1 cellular context compared by ENCODE assay signal in the genomic region with DNA sequence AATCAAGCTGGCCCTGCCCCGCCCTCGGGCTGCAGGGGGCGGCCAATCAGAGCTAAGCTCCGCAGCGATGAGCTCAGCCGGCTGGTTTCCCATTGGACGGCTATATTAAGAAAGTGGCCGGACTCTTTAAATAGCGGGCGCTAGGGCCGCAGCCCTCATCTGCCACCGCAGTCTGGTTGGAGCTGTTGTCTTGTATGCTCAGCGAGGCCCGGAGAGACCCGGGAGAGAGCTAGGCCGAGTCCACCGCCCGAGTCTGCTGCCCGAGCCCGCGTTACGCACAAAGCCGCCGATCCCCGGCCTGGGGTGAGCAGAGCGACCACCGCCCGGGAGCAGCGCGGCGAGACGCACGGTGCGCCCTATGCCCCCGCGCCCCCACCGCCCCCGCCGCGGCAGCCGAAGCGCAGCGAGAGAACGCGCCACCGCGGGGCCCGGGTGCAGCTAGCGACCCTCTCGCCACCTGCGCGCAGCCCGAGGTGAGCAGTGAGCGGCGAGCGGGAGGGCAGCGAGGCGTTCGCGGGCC.
TF ChIP-seq lines count a peak whose summit lies in the region.

A gene (plus strand): TSS at position 158 of the 520 bp plus-strand sequence. CDS start 392 bp downstream, outside the sequence.

TF ChIP-seq in HepG2, 621 proteins besides CTCF, POLR2A, EP300 and RAD21 (continued from another document and continues in another):
- TF ChIP-seq, protein P1, sequence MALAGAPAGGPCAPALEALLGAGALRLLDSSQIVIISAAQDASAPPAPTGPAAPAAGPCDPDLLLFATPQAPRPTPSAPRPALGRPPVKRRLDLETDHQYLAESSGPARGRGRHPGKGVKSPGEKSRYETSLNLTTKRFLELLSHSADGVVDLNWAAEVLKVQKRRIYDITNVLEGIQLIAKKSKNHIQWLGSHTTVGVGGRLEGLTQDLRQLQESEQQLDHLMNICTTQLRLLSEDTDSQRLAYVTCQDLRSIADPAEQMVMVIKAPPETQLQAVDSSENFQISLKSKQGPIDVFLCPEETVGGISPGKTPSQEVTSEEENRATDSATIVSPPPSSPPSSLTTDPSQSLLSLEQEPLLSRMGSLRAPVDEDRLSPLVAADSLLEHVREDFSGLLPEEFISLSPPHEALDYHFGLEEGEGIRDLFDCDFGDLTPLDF (CRISPR knock-in tag; IDR thresholded peaks at IDR 0.05): peak; percentile 78
- TF ChIP-seq CCDC6 (CRISPR knock-in tag; IDR thresholded peaks at IDR 0.05) (no peak; the same call in 1 of the 2 replicates), TSC22D2 (CRISPR knock-in tag; IDR thresholded peaks at IDR 0.05; ENCODE audit: borderline replicate concordance) (peak; percentile 96), YEATS2 (CRISPR knock-in tag; IDR thresholded peaks at IDR 0.05; ENCODE audit: borderline replicate concordance) (peak; percentile 27; the same call in 1 of the 2 replicates), NCOA5 (CRISPR knock-in tag; IDR thresholded peaks at IDR 0.05) (no peak), ZNF644 (CRISPR knock-in tag; IDR thresholded peaks at IDR 0.05; ENCODE audit: low read depth) (no peak), ZNF768 (CRISPR knock-in tag; IDR thresholded peaks at IDR 0.05) (peak; percentile 54; the same call in 1 of the 2 replicates), SAP130 (CRISPR knock-in tag; IDR thresholded peaks at IDR 0.05; ENCODE audit: low read depth) (peak; percentile 91), ZKSCAN8 (CRISPR knock-in tag; IDR thresholded peaks at IDR 0.05; ENCODE audit: borderline replicate concordance) (no peak; the same call in 1 of the 2 replicates), SPEN (CRISPR knock-in tag; IDR thresholded peaks at IDR 0.05; ENCODE audit: low read depth) (peak; percentile 82), YEATS4 (CRISPR knock-in tag; IDR thresholded peaks at IDR 0.05; ENCODE audit: borderline replicate concordance) (peak; percentile 74; the same call in 1 of the 2 replicates), CREB1 (IDR thresholded peaks at IDR 0.05) (no peak), CREB1 (CRISPR knock-in tag; IDR thresholded peaks at IDR 0.05) (no peak; the same call in 1 of the 2 replicates), MAFG (CRISPR knock-in tag; IDR thresholded peaks at IDR 0.05) (peak; percentile 58; the same call in 1 of the 2 replicates), HDAC2 (CRISPR knock-in tag; IDR thresholded peaks at IDR 0.05) (peak; percentile 55; the same call in 1 of the 2 replicates), ZNF792 (CRISPR knock-in tag; IDR thresholded peaks at IDR 0.05) (peak; percentile 94), ZFP36L2 (CRISPR knock-in tag; IDR thresholded peaks at IDR 0.05) (no peak), KLF16 (CRISPR knock-in tag; IDR thresholded peaks at IDR 0.05) (peak in 1 of 2 experiments; percentile 96; a peak in 2 of 4 replicates), ZBTB21 (CRISPR knock-in tag; IDR thresholded peaks at IDR 0.05) (no peak), ZNF510 (CRISPR knock-in tag; IDR thresholded peaks at IDR 0.05; ENCODE audit: low read depth) (peak; percentile 90; the same call in 1 of the 2 replicates), KDM6A (CRISPR knock-in tag; IDR thresholded peaks at IDR 0.05; ENCODE audit: low read depth) (peak; percentile 8; the same call in 1 of the 2 replicates), ZFYVE20 (CRISPR knock-in tag; IDR thresholded peaks at IDR 0.05; ENCODE audit: borderline replicate concordance, low read depth) (peak; percentile 71; the same call in 1 of the 2 replicates), ZNF788 (CRISPR knock-in tag; IDR thresholded peaks at IDR 0.05; ENCODE audit: borderline replicate concordance) (peak; percentile 85; the same call in 1 of the 2 replicates), TMF1 (CRISPR knock-in tag; IDR thresholded peaks at IDR 0.05; ENCODE audit: low read depth) (peak; percentile 95), HOXD1 (CRISPR knock-in tag; IDR thresholded peaks at IDR 0.05) (peak; percentile 81), ZNF567 (CRISPR knock-in tag; IDR thresholded peaks at IDR 0.05; ENCODE audit: borderline replicate concordance) (no peak; the same call in 1 of the 2 replicates), KMT2B (CRISPR knock-in tag; IDR thresholded peaks at IDR 0.05) (peak; percentile 32; the same call in 1 of the 2 replicates), ZNF44 (CRISPR knock-in tag; IDR thresholded peaks at IDR 0.05) (0 out of 2 replicates have a peak, but pooled peaks have one; percentile 16), HNRNPH1 (optimal IDR thresholded peaks at IDR 0.05; ENCODE audit: low read depth, low read length) (no peak), SOX13 (IDR thresholded peaks at IDR 0.05) (peak; percentile 71), SOX13 (CRISPR knock-in tag; conservative IDR thresholded peaks at IDR 0.05 in 1 of 2, IDR thresholded peaks at IDR 0.05 in 1 of 2) (peak; percentile 38 to 65; a peak in 2 of 4 replicates), SOX6 (IDR thresholded peaks at IDR 0.05) (no peak), SOX6 (CRISPR knock-in tag; IDR thresholded peaks at IDR 0.05) (peak; percentile 53), ZNF101 (CRISPR knock-in tag; IDR thresholded peaks at IDR 0.05; ENCODE audit: borderline replicate concordance, low read depth) (no peak), ZNF138 (CRISPR knock-in tag; IDR thresholded peaks at IDR 0.05; ENCODE audit: low read depth) (peak; percentile 95; the same call in 1 of the 2 replicates), ZBTB1 (CRISPR knock-in tag; IDR thresholded peaks at IDR 0.05; ENCODE audit: borderline replicate concordance) (no peak), FOXM1 (CRISPR knock-in tag; IDR thresholded peaks at IDR 0.05) (peak; percentile 75; the same call in 1 of the 2 replicates), ZNF747 (CRISPR knock-in tag; IDR thresholded peaks at IDR 0.05; ENCODE audit: borderline replicate concordance) (peak; percentile 57; the same call in 1 of the 2 replicates), CREM (IDR thresholded peaks at IDR 0.05) (no peak), CREM (CRISPR knock-in tag; IDR thresholded peaks at IDR 0.05) (no peak), TBL1XR1 (IDR thresholded peaks at IDR 0.05; ENCODE audit: borderline replicate concordance, low read length, partially characterized antibody) (peak; percentile 89), ZNF501 (CRISPR knock-in tag; IDR thresholded peaks at IDR 0.05) (peak; percentile 94; the same call in 1 of the 2 replicates), SMARCE1 (IDR thresholded peaks at IDR 0.05; ENCODE audit: borderline replicate concordance) (no peak), ZNF431 (CRISPR knock-in tag; IDR thresholded peaks at IDR 0.05; ENCODE audit: borderline replicate concordance, low read depth) (peak; percentile 86), HNRNPUL1 (IDR thresholded peaks at IDR 0.05; ENCODE audit: low read depth, low read length) (no peak), U2AF2 (IDR thresholded peaks at IDR 0.05; ENCODE audit: low read depth, low read length) (no peak), RFX3 (CRISPR knock-in tag; IDR thresholded peaks at IDR 0.05) (no peak), ELF3 (CRISPR knock-in tag; IDR thresholded peaks at IDR 0.05) (peak; percentile 64; the same call in 1 of the 2 replicates)
- TF ChIP-seq, protein P2, sequence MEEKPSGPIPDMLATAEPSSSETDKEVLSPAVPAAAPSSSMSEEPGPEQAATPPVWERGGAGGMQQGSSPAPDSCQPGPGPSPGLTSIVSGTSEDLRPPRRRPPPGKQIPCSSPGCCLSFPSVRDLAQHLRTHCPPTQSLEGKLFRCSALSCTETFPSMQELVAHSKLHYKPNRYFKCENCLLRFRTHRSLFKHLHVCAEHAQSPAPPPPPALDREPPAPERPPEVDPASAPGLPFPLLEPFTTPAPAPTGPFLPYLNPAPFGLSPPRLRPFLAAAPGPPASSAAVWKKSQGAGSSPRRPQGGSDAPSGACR (CRISPR knock-in tag; IDR thresholded peaks at IDR 0.05): no peak
- TF ChIP-seq, protein P3, sequence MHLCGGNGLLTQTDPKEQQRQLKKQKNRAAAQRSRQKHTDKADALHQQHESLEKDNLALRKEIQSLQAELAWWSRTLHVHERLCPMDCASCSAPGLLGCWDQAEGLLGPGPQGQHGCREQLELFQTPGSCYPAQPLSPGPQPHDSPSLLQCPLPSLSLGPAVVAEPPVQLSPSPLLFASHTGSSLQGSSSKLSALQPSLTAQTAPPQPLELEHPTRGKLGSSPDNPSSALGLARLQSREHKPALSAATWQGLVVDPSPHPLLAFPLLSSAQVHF (CRISPR knock-in tag; IDR thresholded peaks at IDR 0.05): no peak
- TF ChIP-seq, protein P4, sequence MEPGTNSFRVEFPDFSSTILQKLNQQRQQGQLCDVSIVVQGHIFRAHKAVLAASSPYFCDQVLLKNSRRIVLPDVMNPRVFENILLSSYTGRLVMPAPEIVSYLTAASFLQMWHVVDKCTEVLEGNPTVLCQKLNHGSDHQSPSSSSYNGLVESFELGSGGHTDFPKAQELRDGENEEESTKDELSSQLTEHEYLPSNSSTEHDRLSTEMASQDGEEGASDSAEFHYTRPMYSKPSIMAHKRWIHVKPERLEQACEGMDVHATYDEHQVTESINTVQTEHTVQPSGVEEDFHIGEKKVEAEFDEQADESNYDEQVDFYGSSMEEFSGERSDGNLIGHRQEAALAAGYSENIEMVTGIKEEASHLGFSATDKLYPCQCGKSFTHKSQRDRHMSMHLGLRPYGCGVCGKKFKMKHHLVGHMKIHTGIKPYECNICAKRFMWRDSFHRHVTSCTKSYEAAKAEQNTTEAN (CRISPR knock-in tag; conservative IDR thresholded peaks at IDR 0.05): peak; percentile 94
- TF ChIP-seq, protein P5, sequence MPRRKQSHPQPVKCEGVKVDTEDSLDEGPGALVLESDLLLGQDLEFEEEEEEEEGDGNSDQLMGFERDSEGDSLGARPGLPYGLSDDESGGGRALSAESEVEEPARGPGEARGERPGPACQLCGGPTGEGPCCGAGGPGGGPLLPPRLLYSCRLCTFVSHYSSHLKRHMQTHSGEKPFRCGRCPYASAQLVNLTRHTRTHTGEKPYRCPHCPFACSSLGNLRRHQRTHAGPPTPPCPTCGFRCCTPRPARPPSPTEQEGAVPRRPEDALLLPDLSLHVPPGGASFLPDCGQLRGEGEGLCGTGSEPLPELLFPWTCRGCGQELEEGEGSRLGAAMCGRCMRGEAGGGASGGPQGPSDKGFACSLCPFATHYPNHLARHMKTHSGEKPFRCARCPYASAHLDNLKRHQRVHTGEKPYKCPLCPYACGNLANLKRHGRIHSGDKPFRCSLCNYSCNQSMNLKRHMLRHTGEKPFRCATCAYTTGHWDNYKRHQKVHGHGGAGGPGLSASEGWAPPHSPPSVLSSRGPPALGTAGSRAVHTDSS (CRISPR knock-in tag; conservative IDR thresholded peaks at IDR 0.05): 0 out of 2 replicates have a peak, but pooled peaks have one; percentile 72
- TF ChIP-seq, protein P6, sequence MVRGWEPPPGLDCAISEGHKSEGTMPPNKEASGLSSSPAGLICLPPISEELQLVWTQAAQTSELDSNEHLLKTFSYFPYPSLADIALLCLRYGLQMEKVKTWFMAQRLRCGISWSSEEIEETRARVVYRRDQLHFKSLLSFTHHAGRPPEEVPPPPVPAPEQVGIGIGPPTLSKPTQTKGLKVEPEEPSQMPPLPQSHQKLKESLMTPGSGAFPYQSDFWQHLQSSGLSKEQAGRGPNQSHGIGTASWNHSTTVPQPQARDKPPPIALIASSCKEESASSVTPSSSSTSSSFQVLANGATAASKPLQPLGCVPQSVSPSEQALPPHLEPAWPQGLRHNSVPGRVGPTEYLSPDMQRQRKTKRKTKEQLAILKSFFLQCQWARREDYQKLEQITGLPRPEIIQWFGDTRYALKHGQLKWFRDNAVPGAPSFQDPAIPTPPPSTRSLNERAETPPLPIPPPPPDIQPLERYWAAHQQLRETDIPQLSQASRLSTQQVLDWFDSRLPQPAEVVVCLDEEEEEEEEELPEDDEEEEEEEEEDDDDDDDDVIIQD (CRISPR knock-in tag; IDR thresholded peaks at IDR 0.05; ENCODE audit: low read depth): no peak
- TF ChIP-seq, protein P7, sequence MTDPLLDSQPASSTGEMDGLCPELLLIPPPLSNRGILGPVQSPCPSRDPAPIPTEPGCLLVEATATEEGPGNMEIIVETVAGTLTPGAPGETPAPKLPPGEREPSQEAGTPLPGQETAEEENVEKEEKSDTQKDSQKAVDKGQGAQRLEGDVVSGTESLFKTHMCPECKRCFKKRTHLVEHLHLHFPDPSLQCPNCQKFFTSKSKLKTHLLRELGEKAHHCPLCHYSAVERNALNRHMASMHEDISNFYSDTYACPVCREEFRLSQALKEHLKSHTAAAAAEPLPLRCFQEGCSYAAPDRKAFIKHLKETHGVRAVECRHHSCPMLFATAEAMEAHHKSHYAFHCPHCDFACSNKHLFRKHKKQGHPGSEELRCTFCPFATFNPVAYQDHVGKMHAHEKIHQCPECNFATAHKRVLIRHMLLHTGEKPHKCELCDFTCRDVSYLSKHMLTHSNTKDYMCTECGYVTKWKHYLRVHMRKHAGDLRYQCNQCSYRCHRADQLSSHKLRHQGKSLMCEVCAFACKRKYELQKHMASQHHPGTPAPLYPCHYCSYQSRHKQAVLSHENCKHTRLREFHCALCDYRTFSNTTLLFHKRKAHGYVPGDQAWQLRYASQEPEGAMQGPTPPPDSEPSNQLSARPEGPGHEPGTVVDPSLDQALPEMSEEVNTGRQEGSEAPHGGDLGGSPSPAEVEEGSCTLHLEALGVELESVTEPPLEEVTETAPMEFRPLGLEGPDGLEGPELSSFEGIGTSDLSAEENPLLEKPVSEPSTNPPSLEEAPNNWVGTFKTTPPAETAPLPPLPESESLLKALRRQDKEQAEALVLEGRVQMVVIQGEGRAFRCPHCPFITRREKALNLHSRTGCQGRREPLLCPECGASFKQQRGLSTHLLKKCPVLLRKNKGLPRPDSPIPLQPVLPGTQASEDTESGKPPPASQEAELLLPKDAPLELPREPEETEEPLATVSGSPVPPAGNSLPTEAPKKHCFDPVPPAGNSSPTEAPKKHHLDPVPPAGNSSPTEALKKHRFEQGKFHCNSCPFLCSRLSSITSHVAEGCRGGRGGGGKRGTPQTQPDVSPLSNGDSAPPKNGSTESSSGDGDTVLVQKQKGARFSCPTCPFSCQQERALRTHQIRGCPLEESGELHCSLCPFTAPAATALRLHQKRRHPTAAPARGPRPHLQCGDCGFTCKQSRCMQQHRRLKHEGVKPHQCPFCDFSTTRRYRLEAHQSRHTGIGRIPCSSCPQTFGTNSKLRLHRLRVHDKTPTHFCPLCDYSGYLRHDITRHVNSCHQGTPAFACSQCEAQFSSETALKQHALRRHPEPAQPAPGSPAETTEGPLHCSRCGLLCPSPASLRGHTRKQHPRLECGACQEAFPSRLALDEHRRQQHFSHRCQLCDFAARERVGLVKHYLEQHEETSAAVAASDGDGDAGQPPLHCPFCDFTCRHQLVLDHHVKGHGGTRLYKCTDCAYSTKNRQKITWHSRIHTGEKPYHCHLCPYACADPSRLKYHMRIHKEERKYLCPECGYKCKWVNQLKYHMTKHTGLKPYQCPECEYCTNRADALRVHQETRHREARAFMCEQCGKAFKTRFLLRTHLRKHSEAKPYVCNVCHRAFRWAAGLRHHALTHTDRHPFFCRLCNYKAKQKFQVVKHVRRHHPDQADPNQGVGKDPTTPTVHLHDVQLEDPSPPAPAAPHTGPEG (CRISPR knock-in tag; IDR thresholded peaks at IDR 0.05): peak; percentile 93
